ENCODE assay signal across 1 cellular context in genomic region chr10:62057359-62057758, GRCh38.
TF ChIP-seq lines count a peak whose summit lies in the region.

No MANE protein-coding gene starts in this region.

TF ChIP-seq in liver, 16 proteins besides CTCF, POLR2A, EP300 and RAD21 (continued from another document):
- no peak for TF ChIP-seq ATF3 (IDR thresholded peaks at IDR 0.05)
- no peak for TF ChIP-seq ZBTB33 (IDR thresholded peaks at IDR 0.05)
- TF ChIP-seq JUND (IDR thresholded peaks at IDR 0.05) = peak in 1 of 2 donors; percentile 28
- TF ChIP-seq NR2F2 (IDR thresholded peaks at IDR 0.05) = peak; percentile 71
- TF ChIP-seq MAX (IDR thresholded peaks at IDR 0.05) = no peak
- no peak for TF ChIP-seq RXRA (IDR thresholded peaks at IDR 0.05)
- no peak for TF ChIP-seq EGR1 (IDR thresholded peaks at IDR 0.05; ENCODE audit: low read depth in 2 of 2)
- no peak for TF ChIP-seq HNF4A (conservative IDR thresholded peaks at IDR 0.05)
- no peak for TF ChIP-seq FOXA1 (IDR thresholded peaks at IDR 0.05)
- TF ChIP-seq SP1 (IDR thresholded peaks at IDR 0.05) = peak; percentile 62
- no peak for TF ChIP-seq FOXA2 (IDR thresholded peaks at IDR 0.05)
- no peak for TF ChIP-seq TAF1 (conservative IDR thresholded peaks at IDR 0.05)
